8 cellular contexts compared by ENCODE assay signal in the genomic region with DNA sequence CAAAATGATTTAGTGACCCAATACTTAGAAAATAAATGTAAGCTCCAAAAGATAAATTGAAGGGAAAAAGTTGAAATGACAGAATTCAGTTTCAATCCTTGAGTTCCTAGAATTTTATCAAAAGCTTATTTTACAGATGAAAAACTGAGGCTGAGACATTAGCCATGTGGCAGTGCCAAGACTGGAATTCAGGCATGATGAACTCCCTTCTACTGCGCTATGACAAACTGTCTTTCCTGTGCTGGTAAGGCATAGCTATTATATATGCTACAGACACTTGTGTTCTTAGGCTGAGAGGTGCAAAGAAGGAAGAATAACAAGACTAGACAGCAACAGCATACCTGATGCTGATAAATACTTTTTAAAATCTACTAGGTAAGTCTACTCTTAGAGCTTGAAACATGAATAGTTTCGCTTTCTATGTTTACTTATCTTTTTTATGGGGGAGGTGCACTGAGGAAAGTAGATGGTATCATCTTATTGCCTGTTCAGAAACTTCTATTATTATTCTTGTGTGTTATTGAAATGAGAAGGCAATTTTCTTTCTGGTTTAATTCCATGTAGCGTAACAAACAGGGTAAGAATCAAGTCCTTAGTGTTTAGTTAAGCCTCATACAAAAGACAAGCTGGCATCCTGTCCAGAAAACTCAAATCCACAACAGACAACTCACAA. TPM values are rescaled to one million over a fixed set of nuclear protein-coding genes. Genes with fewer than 3 reads are reported as not detected.
DNase-seq lines count a peak whose midpoint lies in the region; ATAC-seq, FAIRE-seq and TF ChIP-seq lines count a peak whose summit lies in the region.

No MANE protein-coding gene starts in this region.

- peak overlapping the region; percentile 13; the same call in 1 of the 2 replicates for H3K56ac ChIP-seq in IMR-90 (ENCODE audit: extremely low read depth, insufficient read depth, low read length)

- H3K4me1 Mint-ChIP-seq in natural killer cell: peaks cover 29 to 45% of the 10 kb centered on the region in 2 donors

- no peak for TF ChIP-seq RAD21 in A549 (conservative IDR thresholded peaks at IDR 0.05 in 1 of 2, IDR thresholded peaks at IDR 0.05 in 1 of 2)
- TF ChIP-seq RAD21 in IMR-90 (IDR thresholded peaks at IDR 0.05; ENCODE audit: low read length): no peak

- no peak for FAIRE-seq in A549 (lab: Jason Lieb, UNC)

- H2AK9ac ChIP-seq in IMR-90 (replicated peaks; ENCODE audit: low read depth, low read length, poor library complexity): no peak overlapping the region

- H2BK15ac ChIP-seq in IMR-90 (ENCODE audit: low read depth, low read length): no peak overlapping the region

- POLR2A ChIA-PET in A549 (lab: Yijun Ruan, JAX): no interaction called here
- POLR2A ChIA-PET in IMR-90 (lab: Charles Lee; ENCODE audit: unreplicated experiment): no interaction called here

- in situ Hi-C loops in IMR-90 (cut with MboI; ENCODE audit: low sequenced_read_pairs): no loop called here

- H2AFZ ChIP-seq in IMR-90 (replicated peaks; ENCODE audit: low read length, poor library complexity): no peak overlapping the region

- H3K23ac ChIP-seq in IMR-90 (ENCODE audit: low read depth, low read length): no peak overlapping the region

- 57% methylated on average over 3 of the region's 3 CpGs for WGBS in A549 (ENCODE audit: missing lambda C conversion rate)
- WGBS in IMR-90 (ENCODE audit: extremely low coverage in 2 of 2, insufficient read length in 1 of 2), 2 experiments: no CpG with 5 or more reads among the region's 3 CpGs

- H2BK120ac ChIP-seq in IMR-90 (ENCODE audit: low read depth, low read length): no peak overlapping the region

- H3K27ac Mint-ChIP-seq in natural killer cell: peak overlapping the region; percentile 94 to 97

- H3K4me1 ChIP-seq in A549 (peaks cover 44% of the 10 kb centered on the region; the same call in 2 of the 3 replicates), IMR-90 (ENCODE audit: control insufficient read depth, insufficient read depth, low read length) (peaks cover 11% of the 10 kb centered on the region)

- peak overlapping the region in 1 of 2 experiments; percentile 88; a peak in 1 of 4 replicates for H4K8ac ChIP-seq in IMR-90 (ENCODE audit: low read depth in 2 of 2, low read length in 2 of 2)

- H3K4me3 ChIP-seq in A549: peak overlapping the region; percentile 61
- H3K4me3 ChIP-seq in IMR-90 (ENCODE audit: insufficient read depth, low read depth, low read length): peak overlapping the region; percentile 76; the same call in 1 of the 2 replicates
- peak overlapping the region; percentile 80 to 85 for H3K4me3 ChIP-seq in cardiac fibroblast (replicated peaks in 1 of 2; ENCODE audit: low read depth in 2 of 2, low read length in 2 of 2)

- TF ChIP-seq CTCF in A549 (IDR thresholded peaks at IDR 0.05) (no peak), IMR-90 (conservative IDR thresholded peaks at IDR 0.05; ENCODE audit: low read depth, low read length) (no peak), cardiac fibroblast (IDR thresholded peaks at IDR 0.05; ENCODE audit: low read depth, low read length) (no peak), natural killer cell (IDR thresholded peaks at IDR 0.05) (no peak)

- no peak overlapping the region for H3K18ac ChIP-seq in IMR-90 (ENCODE audit: low read depth, low read length)

- H3K79me1 ChIP-seq in IMR-90 (ENCODE audit: low read depth in 1 of 2, low read length in 2 of 2): peaks cover 17 to 38% of the 10 kb centered on the region in 2 experiments

- no peak for TF ChIP-seq EP300 in A549 (IDR thresholded peaks at IDR 0.05)

- H3K27ac ChIP-seq in A549 (peak overlapping the region; percentile 91 to 97; a peak in 5 of 6 replicates), IMR-90 (ENCODE audit: insufficient read depth, low read length) (no peak overlapping the region)

- ATAC-seq in A549: no peak
- peak; percentile 28 for ATAC-seq in GM18519 (IDR thresholded peaks at IDR 0.05; ENCODE audit: low FRiP score, unreplicated experiment)
- ATAC-seq in IMR-90 (ENCODE audit: low read depth): no peak
- ATAC-seq in natural killer cell: no peak

- H3K9me3 ChIP-seq in A549: no peaks in the 10 kb centered on the region
- no peaks in the 10 kb centered on the region for H3K9me3 ChIP-seq in IMR-90 (ENCODE audit: control insufficient read depth, insufficient read depth, low read length)

- no peak overlapping the region for H2BK5ac ChIP-seq in IMR-90 (ENCODE audit: low read depth, low read length, poor library complexity, severe bottlenecking)

- H3K4me3 Mint-ChIP-seq in natural killer cell: peak overlapping the region; percentile 95

- peak overlapping the region; percentile 42; the same call in 1 of the 2 replicates for H3K4ac ChIP-seq in IMR-90 (ENCODE audit: low read depth, low read length)

- dilution Hi-C loops in IMR-90 (cut with HindIII; ENCODE audit: low sequenced_read_pairs, unreplicated experiment): no loop called here

- peak overlapping the region; percentile 33; the same call in 1 of the 2 replicates for H4K5ac ChIP-seq in IMR-90 (ENCODE audit: low read depth, low read length)

- no peaks in the 10 kb centered on the region for H3K9me3 Mint-ChIP-seq in natural killer cell

- peak overlapping the region; percentile 93 for H3K9ac ChIP-seq in IMR-90 (ENCODE audit: low read depth, low read length)

- no peak for DNase-seq in A549 (ENCODE audit: low read depth in 1 of 2, low spot score in 1 of 2)
- no peak for DNase-seq in IMR-90
- no peak for DNase-seq in cardiac fibroblast (ENCODE audit: low read depth in 2 of 2)
- no peak for DNase-seq in natural killer cell
- no peak for DNase-seq in DMS153 treated with DMSO at 0.1 percent for 48 hours (lab: John Stamatoyannopoulos, UW; ENCODE audit: unreplicated experiment)
- no peak for DNase-seq in T-helper 9 cell
- no peak for DNase-seq in NCI-H524 (lab: John Stamatoyannopoulos, UW)

- peak overlapping the region; percentile 90 for H3K4me2 ChIP-seq in A549
- H3K4me2 ChIP-seq in IMR-90 (ENCODE audit: low read depth, low read length): peak overlapping the region; percentile 100

- no peak overlapping the region for H2BK20ac ChIP-seq in IMR-90 (ENCODE audit: low read depth, low read length)

- H3K27me3 ChIP-seq in IMR-90 (ENCODE audit: control insufficient read depth, insufficient read depth, low read length): no peaks in the 10 kb centered on the region

- H4K91ac ChIP-seq in IMR-90 (ENCODE audit: insufficient read depth, low read depth, low read length): no peak overlapping the region

- CTCF ChIA-PET in A549 (lab: Yijun Ruan, JAX) (interaction anchor here (0.9 kb wide), 1 partner anchor 546 kb away, joined by 3 read pairs; no protein-coding TSS in a partner anchor), IMR-90 (lab: Yijun Ruan, JAX) (interaction anchor here (0.7 kb wide), 1 partner anchor 33 kb away, joined by 3 read pairs; no protein-coding TSS in a partner anchor)

- intact Hi-C loops in IMR-90 (cut with micrococcal nuclease): no loop called here
- intact Hi-C loops in natural killer cell (cut with micrococcal nuclease): loop anchor here (2.0 to 5.0 kb wide), 7 partner anchors 92 to 677 kb away; partner anchors contain the start of genes PUM2, RHOB and WDR35

- H3K14ac ChIP-seq in IMR-90 (replicated peaks; ENCODE audit: low read depth, low read length): peak overlapping the region; percentile 33; the same call in 1 of the 2 replicates

- H3K27me3 Mint-ChIP-seq in natural killer cell (ENCODE audit: low read depth in 2 of 2): peaks cover 4 to 19% of the 10 kb centered on the region in 2 donors

- no peak for TF ChIP-seq POLR2A in A549 (IDR thresholded peaks at IDR 0.05; ENCODE audit: low read length)
- TF ChIP-seq POLR2A in IMR-90 (IDR thresholded peaks at IDR 0.05; ENCODE audit: low read depth, low read length): no peak

- H4K20me1 ChIP-seq in IMR-90 (ENCODE audit: insufficient read depth, low read length): peaks cover 10% of the 10 kb centered on the region; the same call in 1 of the 2 replicates

- peaks cover 3% of the 10 kb centered on the region; the same call in 1 of the 2 replicates for H3K36me3 ChIP-seq in IMR-90 (ENCODE audit: control insufficient read depth, insufficient read depth, low read length)

- no peaks in the 10 kb centered on the region; the same call in 1 of the 2 replicates for H3K9me1 ChIP-seq in IMR-90 (ENCODE audit: insufficient read depth, low read length)

- no peaks in the 10 kb centered on the region for H3K36me3 Mint-ChIP-seq in natural killer cell

- no peak overlapping the region for H2AK5ac ChIP-seq in IMR-90 (ENCODE audit: low read depth, low read length)

- BruUV-seq in IMR-90 (replicated peaks; lab: Mats Ljungman, UMichigan): TSS peak; percentile 71

TF ChIP-seq in A549, 52 proteins besides CTCF, POLR2A, EP300 and RAD21:
- TF ChIP-seq SMC3 (IDR thresholded peaks at IDR 0.05) (no peak), RARB (CRISPR knock-in tag; IDR thresholded peaks at IDR 0.05) (no peak)
TF ChIP-seq in A549: peak in this region for 0.

TF ChIP-seq in IMR-90, 13 proteins besides CTCF, POLR2A, EP300 and RAD21:
- TF ChIP-seq BHLHE40 (IDR thresholded peaks at IDR 0.05; ENCODE audit: low read depth, low read length) (no peak), CEBPB (IDR thresholded peaks at IDR 0.05; ENCODE audit: low read depth, low read length) (no peak), MXI1 (IDR thresholded peaks at IDR 0.05; ENCODE audit: borderline replicate concordance, low read depth, low read length) (no peak)
TF ChIP-seq in IMR-90: peak in this region for 0.

RNA-seq across cellular contexts. Expression of gene TTC32, which starts 1.8 kb away (rescaled TPM):
- 23.4 and 37.1 TPM in 2 replicates for polyA plus RNA-seq in A549 (2011; rRNA removed)
- polyA plus RNA-seq in A549 (2012; cell fraction: cytosol; rRNA removed): 15.4 and 16.8 TPM in 2 replicates
- 12.8 and 13.5 TPM in 2 replicates for polyA plus RNA-seq in A549 (2012; cell fraction: nucleus; rRNA removed)
- 19.6 to 22.4 TPM (median 21.4 TPM) in 3 replicates for polyA plus RNA-seq in A549 (2017; fragmentation: RNase III; extraction: RNeasy Plus Mini Kit Qiagen cat#74134 plus additional on column Dnase treatment)
- 9.1 and 10.7 TPM in 2 replicates for polyA minus RNA-seq in A549 (2011; rRNA and poly(A)+ RNA removed)
- 1.1 and 1.9 TPM in 2 replicates for total RNA-seq in IMR-90 (2012; rRNA removed)
- 2.5 and 3.9 TPM in 2 replicates for polyA plus RNA-seq in IMR-90 (2012; rRNA removed)
- 1.1 and 1.5 TPM in 2 replicates for polyA plus RNA-seq in IMR-90 (2012; cell fraction: cytosol; rRNA removed)
- polyA plus RNA-seq in IMR-90 (2012; cell fraction: nucleus; rRNA removed; ENCODE audit: low replicate concordance): 7.9 and 15.0 TPM in 2 replicates
- 10 to 100 TPM; 30.4 to 45.3 (median 37.2) TPM for total RNA-seq in natural killer cell

Comparison
In these comparisons a context has a peak if more than half of its experiments do, and no peak if none do; other contexts are left out.
1. RNA of gene TTC32, which starts 1.8 kb away (total RNA-seq): 30.4 to 45.3 TPM in natural killer cell; 1.1 to 1.9 TPM in IMR-90; every median in the first group is over 10 times any median in the second.
2. Peak in every context shown above with its lines, with median percentiles within 50 percentile points of each other: H3K4me3 ChIP-seq.